2 cellular contexts compared by ENCODE assay signal in the genomic region with DNA sequence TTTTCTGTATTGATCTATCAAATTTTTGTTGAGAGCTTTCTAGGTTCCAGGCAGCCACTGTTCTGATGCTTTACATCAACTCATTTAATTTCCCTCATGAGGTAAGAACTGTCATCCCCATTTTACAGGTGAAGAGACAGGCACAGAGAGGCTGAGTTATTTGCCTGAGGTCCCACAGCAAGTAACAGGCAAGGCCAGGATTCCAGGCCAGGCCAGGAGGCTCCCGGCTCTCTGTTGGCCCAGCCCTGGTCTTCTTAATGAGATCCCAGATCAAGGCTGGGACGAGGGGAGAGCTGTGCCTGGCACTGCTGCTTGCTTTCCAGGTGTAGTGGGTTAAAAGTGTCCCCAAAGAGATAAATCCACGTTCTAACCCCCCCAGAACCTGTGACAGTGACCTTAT.
TF ChIP-seq lines count a peak whose summit lies in the region.

No MANE protein-coding gene starts in this region.

TF ChIP-seq in GM23338, 12 proteins besides CTCF, POLR2A, EP300 and RAD21:
- TF ChIP-seq, protein P1, sequence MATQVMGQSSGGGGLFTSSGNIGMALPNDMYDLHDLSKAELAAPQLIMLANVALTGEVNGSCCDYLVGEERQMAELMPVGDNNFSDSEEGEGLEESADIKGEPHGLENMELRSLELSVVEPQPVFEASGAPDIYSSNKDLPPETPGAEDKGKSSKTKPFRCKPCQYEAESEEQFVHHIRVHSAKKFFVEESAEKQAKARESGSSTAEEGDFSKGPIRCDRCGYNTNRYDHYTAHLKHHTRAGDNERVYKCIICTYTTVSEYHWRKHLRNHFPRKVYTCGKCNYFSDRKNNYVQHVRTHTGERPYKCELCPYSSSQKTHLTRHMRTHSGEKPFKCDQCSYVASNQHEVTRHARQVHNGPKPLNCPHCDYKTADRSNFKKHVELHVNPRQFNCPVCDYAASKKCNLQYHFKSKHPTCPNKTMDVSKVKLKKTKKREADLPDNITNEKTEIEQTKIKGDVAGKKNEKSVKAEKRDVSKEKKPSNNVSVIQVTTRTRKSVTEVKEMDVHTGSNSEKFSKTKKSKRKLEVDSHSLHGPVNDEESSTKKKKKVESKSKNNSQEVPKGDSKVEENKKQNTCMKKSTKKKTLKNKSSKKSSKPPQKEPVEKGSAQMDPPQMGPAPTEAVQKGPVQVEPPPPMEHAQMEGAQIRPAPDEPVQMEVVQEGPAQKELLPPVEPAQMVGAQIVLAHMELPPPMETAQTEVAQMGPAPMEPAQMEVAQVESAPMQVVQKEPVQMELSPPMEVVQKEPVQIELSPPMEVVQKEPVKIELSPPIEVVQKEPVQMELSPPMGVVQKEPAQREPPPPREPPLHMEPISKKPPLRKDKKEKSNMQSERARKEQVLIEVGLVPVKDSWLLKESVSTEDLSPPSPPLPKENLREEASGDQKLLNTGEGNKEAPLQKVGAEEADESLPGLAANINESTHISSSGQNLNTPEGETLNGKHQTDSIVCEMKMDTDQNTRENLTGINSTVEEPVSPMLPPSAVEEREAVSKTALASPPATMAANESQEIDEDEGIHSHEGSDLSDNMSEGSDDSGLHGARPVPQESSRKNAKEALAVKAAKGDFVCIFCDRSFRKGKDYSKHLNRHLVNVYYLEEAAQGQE (IDR thresholded peaks at IDR 0.05; ENCODE audit: unreplicated experiment), result no peak

TF ChIP-seq in H1, 55 proteins besides CTCF, POLR2A, EP300 and RAD21:
- no peak for TF ChIP-seq SP4 (IDR thresholded peaks at IDR 0.05; ENCODE audit: low read length)
- TF ChIP-seq JUND (IDR thresholded peaks at IDR 0.05; ENCODE audit: low read length), result no peak
- TF ChIP-seq SRF (IDR thresholded peaks at IDR 0.05; ENCODE audit: low read depth, low read length), result no peak
- TF ChIP-seq PHF8 (conservative IDR thresholded peaks at IDR 0.05; ENCODE audit: low read depth, low read length), result no peak
- no peak for TF ChIP-seq POLR2AphosphoS5 (IDR thresholded peaks at IDR 0.05; ENCODE audit: low read depth, low read length)
- TF ChIP-seq CTBP2 (IDR thresholded peaks at IDR 0.05; ENCODE audit: borderline replicate concordance, insufficient read depth, insufficient read length, low read length), result no peak
- no peak for TF ChIP-seq EGR1 (IDR thresholded peaks at IDR 0.05; ENCODE audit: borderline replicate concordance, low read depth, low read length)
- no peak for TF ChIP-seq GTF2F1 (IDR thresholded peaks at IDR 0.05; ENCODE audit: borderline replicate concordance, low read depth, low read length)
- no peak for TF ChIP-seq SIN3A (conservative IDR thresholded peaks at IDR 0.05 in 1 of 2, IDR thresholded peaks at IDR 0.05 in 1 of 2; ENCODE audit: low read depth in 1 of 2, low read length in 2 of 2)
- no peak for TF ChIP-seq BRCA1 (IDR thresholded peaks at IDR 0.05; ENCODE audit: low read depth, low read length)
- no peak for TF ChIP-seq CBX8 (IDR thresholded peaks at IDR 0.05; ENCODE audit: borderline replicate concordance, low read depth, low read length)
- TF ChIP-seq RFX5 (IDR thresholded peaks at IDR 0.05; ENCODE audit: borderline replicate concordance, low read depth, low read length), result no peak
- TF ChIP-seq CBX5 (IDR thresholded peaks at IDR 0.05; ENCODE audit: low read depth, low read length), result no peak
- TF ChIP-seq, protein P2, sequence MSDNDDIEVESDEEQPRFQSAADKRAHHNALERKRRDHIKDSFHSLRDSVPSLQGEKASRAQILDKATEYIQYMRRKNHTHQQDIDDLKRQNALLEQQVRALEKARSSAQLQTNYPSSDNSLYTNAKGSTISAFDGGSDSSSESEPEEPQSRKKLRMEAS (IDR thresholded peaks at IDR 0.05), result no peak
- TF ChIP-seq KDM5A (IDR thresholded peaks at IDR 0.05; ENCODE audit: low read length), result no peak
- TF ChIP-seq RNF2 (IDR thresholded peaks at IDR 0.05; ENCODE audit: borderline replicate concordance, low read depth, low read length, missing control alignments, poor library complexity, severe bottlenecking), result no peak
- TF ChIP-seq BACH1 (IDR thresholded peaks at IDR 0.05; ENCODE audit: low read length), result no peak
- TF ChIP-seq TCF12 (IDR thresholded peaks at IDR 0.05; ENCODE audit: low read depth, low read length), result no peak
- no peak for TF ChIP-seq ZNF274 (IDR thresholded peaks at IDR 0.05; ENCODE audit: borderline replicate concordance, extremely low read depth, low read length)
- TF ChIP-seq NANOG (IDR thresholded peaks at IDR 0.05; ENCODE audit: insufficient read depth, low read depth, low read length, poor library complexity, severe bottlenecking), result no peak
